8 cellular contexts compared by ENCODE assay signal in the genomic region with DNA sequence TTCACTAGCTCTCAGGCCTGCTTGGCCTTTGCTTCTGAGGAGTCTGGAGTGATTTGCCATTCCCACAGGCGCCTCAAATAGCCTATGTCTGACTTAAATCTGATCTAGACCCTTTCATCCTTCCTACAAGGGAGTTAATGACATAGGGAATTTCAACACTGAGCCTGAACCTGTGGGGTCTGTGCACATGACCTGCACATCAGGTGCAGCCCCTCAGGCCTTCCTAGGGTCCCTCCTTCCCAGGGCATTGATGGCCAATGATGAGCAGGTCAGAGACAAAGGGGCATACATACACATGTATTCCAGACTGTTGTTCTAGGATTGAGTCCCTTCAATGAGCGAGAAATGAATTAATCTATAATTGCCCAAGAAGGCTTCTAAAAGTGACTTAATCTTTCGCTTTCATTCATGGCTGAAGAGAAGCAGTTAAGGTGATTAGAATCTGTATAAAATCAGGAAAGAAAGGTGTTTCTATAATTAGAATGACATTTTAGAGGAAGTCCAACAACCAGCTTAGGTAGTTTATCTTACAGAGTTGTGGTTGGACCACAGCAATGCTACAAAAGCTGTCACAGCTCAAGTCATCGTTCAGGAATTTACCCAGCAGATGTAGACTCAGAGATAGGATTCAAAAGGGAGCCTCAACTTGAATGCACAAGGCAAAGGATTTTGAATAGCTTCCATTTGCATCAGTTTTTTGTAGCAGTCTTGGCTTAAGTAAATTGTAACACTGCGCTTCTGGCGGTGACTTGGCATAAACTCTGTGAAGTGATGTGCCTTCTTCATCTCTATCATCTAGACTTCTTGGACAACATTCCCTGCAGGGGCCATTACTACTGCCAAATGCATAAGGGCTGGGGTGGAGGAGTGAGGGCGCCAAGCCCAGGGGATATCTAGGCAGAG. TPM values are rescaled to one million over a fixed set of nuclear protein-coding genes. Genes with fewer than 3 reads are reported as not detected.
DNase-seq lines count a peak whose midpoint lies in the region; ATAC-seq lines count a peak whose summit lies in the region.

No MANE protein-coding gene starts in this region.

- H3K4me3 Mint-ChIP-seq in activated CD4-positive, alpha-beta memory T cell treated with anti-CD3 and anti-CD28 coated beads, Interleukin-2, amount 10 ng/mL, durations not matched to agents 7 days and 5 days, result peak overlapping the region; percentile 63
- H3K4me3 Mint-ChIP-seq in stimulated activated naive CD8-positive, alpha-beta T cell treated with anti-CD3 and anti-CD28 coated beads, Interleukin-15, Interleukin-2, amounts not matched to agents 100 ng/mL and 50 ng/mL, for 24 hours, result peak overlapping the region; percentile 65

- H3K9me3 Mint-ChIP-seq in activated CD4-positive, alpha-beta memory T cell treated with anti-CD3 and anti-CD28 coated beads, Interleukin-2, amount 10 ng/mL, durations not matched to agents 7 days and 5 days, result peaks cover 2% of the 10 kb centered on the region
- no peaks in the 10 kb centered on the region for H3K9me3 Mint-ChIP-seq in stimulated activated naive CD8-positive, alpha-beta T cell treated with anti-CD3 and anti-CD28 coated beads, Interleukin-15, Interleukin-2, amounts not matched to agents 100 ng/mL and 50 ng/mL, for 24 hours

- no peaks in the 10 kb centered on the region for H3K27me3 Mint-ChIP-seq in activated CD4-positive, alpha-beta memory T cell treated with anti-CD3 and anti-CD28 coated beads, Interleukin-2, amount 10 ng/mL, durations not matched to agents 7 days and 5 days
- H3K27me3 Mint-ChIP-seq in stimulated activated naive CD8-positive, alpha-beta T cell treated with anti-CD3 and anti-CD28 coated beads, Interleukin-15, Interleukin-2, amounts not matched to agents 100 ng/mL and 50 ng/mL, for 24 hours, result no peaks in the 10 kb centered on the region

- H3K9me3 ChIP-seq in BLaER1 treated with 17β-estradiol and CSF1 and Interleukin-3, amounts not matched to agents 10 nM and 100 nM (replicated peaks in 1 of 11), result no peaks in the 10 kb centered on the region

- H3K4me1 ChIP-seq in BLaER1 treated with 17β-estradiol and CSF1 and Interleukin-3, amounts not matched to agents 10 nM and 100 nM, result peaks cover 31 to 57% (median 41%) of the 10 kb centered on the region in 10 experiments

- peak overlapping the region; percentile 98 for H3K27ac Mint-ChIP-seq in activated CD4-positive, alpha-beta memory T cell treated with anti-CD3 and anti-CD28 coated beads, Interleukin-2, amount 10 ng/mL, durations not matched to agents 7 days and 5 days
- H3K27ac Mint-ChIP-seq in stimulated activated naive CD8-positive, alpha-beta T cell treated with anti-CD3 and anti-CD28 coated beads, Interleukin-15, Interleukin-2, amounts not matched to agents 100 ng/mL and 50 ng/mL, for 24 hours, result peak overlapping the region; percentile 92

- POLR2A ChIA-PET in activated CD4-positive, alpha-beta memory T cell treated with anti-CD3 and anti-CD28 coated beads, Interleukin-2, amount 10 ng/mL, durations not matched to agents 7 days and 5 days (lab: Charles Lee), result interaction anchor here (0.7 to 2.3 kb wide), 9 partner anchors 17 to 219 kb away, joined by 3 to 25 read pairs (median 3); a partner anchor contains a TSS

- no peaks in the 10 kb centered on the region for H3K27me3 ChIP-seq in BLaER1 treated with 17β-estradiol and CSF1 and Interleukin-3, amounts not matched to agents 10 nM and 100 nM

- H3K9ac ChIP-seq in BLaER1 treated with 17β-estradiol and CSF1 and Interleukin-3, amounts not matched to agents 10 nM and 100 nM, result no peak overlapping the region

- no peak overlapping the region; a peak in 1 of 20 replicates for H3K4me3 ChIP-seq in BLaER1 treated with 17β-estradiol and CSF1 and Interleukin-3, amounts not matched to agents 10 nM and 100 nM

- H3K36me3 Mint-ChIP-seq in activated CD4-positive, alpha-beta memory T cell treated with anti-CD3 and anti-CD28 coated beads, Interleukin-2, amount 10 ng/mL, durations not matched to agents 7 days and 5 days (ENCODE audit: low read depth), result peaks cover 4% of the 10 kb centered on the region
- H3K36me3 Mint-ChIP-seq in stimulated activated naive CD8-positive, alpha-beta T cell treated with anti-CD3 and anti-CD28 coated beads, Interleukin-15, Interleukin-2, amounts not matched to agents 100 ng/mL and 50 ng/mL, for 24 hours (ENCODE audit: low read depth), result no peaks in the 10 kb centered on the region

- H3K4me2 ChIP-seq in BLaER1 treated with 17β-estradiol and CSF1 and Interleukin-3, amounts not matched to agents 10 nM and 100 nM, result peak overlapping the region; percentile 52 to 82 (median 67)

- CTCF ChIA-PET in activated CD4-positive, alpha-beta memory T cell treated with anti-CD3 and anti-CD28 coated beads, Interleukin-2, amount 10 ng/mL, durations not matched to agents 7 days and 5 days (lab: Charles Lee), result interaction anchor here (0.6 to 4.6 kb wide), 6 partner anchors 20 to 260 kb away, joined by 3 to 23 read pairs (median 4); a partner anchor contains a TSS

- no peak overlapping the region for H3K27ac ChIP-seq in BLaER1 treated with 17β-estradiol and CSF1 and Interleukin-3, amounts not matched to agents 10 nM and 100 nM

- ATAC-seq in GM19438 (IDR thresholded peaks at IDR 0.05; ENCODE audit: low read depth, unreplicated experiment) (peak; percentile 51), Right ventricle myocardium superior (ENCODE audit: poor library complexity) (peak; percentile 36)

- intact Hi-C loops in Right ventricle myocardium superior (cut with DNase I) (no loop called here), head of caudate nucleus (cut with DNase I) (loop anchor here (10.0 kb wide), 1 partner anchor 130 kb away; a partner anchor contains a TSS)

- H4K20me1 ChIP-seq in BLaER1 treated with 17β-estradiol and CSF1 and Interleukin-3, amounts not matched to agents 10 nM and 100 nM, result no peaks in the 10 kb centered on the region

- peaks cover 44% of the 10 kb centered on the region for H3K4me1 Mint-ChIP-seq in activated CD4-positive, alpha-beta memory T cell treated with anti-CD3 and anti-CD28 coated beads, Interleukin-2, amount 10 ng/mL, durations not matched to agents 7 days and 5 days
- H3K4me1 Mint-ChIP-seq in stimulated activated naive CD8-positive, alpha-beta T cell treated with anti-CD3 and anti-CD28 coated beads, Interleukin-15, Interleukin-2, amounts not matched to agents 100 ng/mL and 50 ng/mL, for 24 hours (ENCODE audit: low read depth), result peaks cover 50% of the 10 kb centered on the region

- no peaks in the 10 kb centered on the region; a peak in 1 of 22 replicates for H3K36me3 ChIP-seq in BLaER1 treated with 17β-estradiol and CSF1 and Interleukin-3, amounts not matched to agents 10 nM and 100 nM

- DNase-seq in HT-29 (ENCODE audit: low spot score) (peak; percentile 66), Right ventricle myocardium superior (no peak), NCI-H2171 treated with DMSO at 0.1 percent for 48 hours (lab: John Stamatoyannopoulos, UW) (no peak), head of caudate nucleus (no peak)
- peak; percentile 28 for DNase-seq in activated CD4-positive, alpha-beta memory T cell treated with anti-CD3 and anti-CD28 coated beads, Interleukin-2, amount 10 ng/mL, durations not matched to agents 7 days and 5 days

RNA-seq across cellular contexts. Expression of a gene that starts 27.0 kb away (rescaled TPM):
- 12.9 and 13.1 TPM in 2 replicates for total RNA-seq in HT-29 (2014; rRNA removed; shearing (Covaris generic))
- total RNA-seq in activated CD4-positive, alpha-beta memory T cell treated with anti-CD3 and anti-CD28 coated beads, Interleukin-2, amount 10 ng/mL, durations not matched to agents 7 days and 5 days, result 10 to 100 TPM; 18.7 to 19.1 TPM
- total RNA-seq in Right ventricle myocardium superior, result 36.0 TPM

Comparison
In these comparisons a context has a peak if more than half of its experiments do, and no peak if none do; other contexts are left out.
1. DNase-seq: peak in HT-29 (single experiment) and activated CD4-positive, alpha-beta memory T cell treated with anti-CD3 and anti-CD28 coated beads, Interleukin-2, amount 10 ng/mL, durations not matched to agents 7 days and 5 days (single experiment); none in Right ventricle myocardium superior (single experiment), NCI-H2171 treated with DMSO at 0.1 percent for 48 hours (single experiment) and head of caudate nucleus (0 of 42).